In genomic region chr19:54114340-54114826, GRCh38 we compare ENCODE assay signal across 8 cellular contexts.
DNase-seq lines count a peak whose midpoint lies in the region; ATAC-seq and TF ChIP-seq lines count a peak whose summit lies in the region.

No MANE protein-coding gene starts in this region.

- no peak for TF ChIP-seq CTCF in neutrophil (IDR thresholded peaks at IDR 0.05)

- ATAC-seq in GM19397 (IDR thresholded peaks at IDR 0.05; ENCODE audit: unreplicated experiment) = no peak

- no peaks in the 10 kb centered on the region for H3K9me3 ChIP-seq in NT2/D1 (ENCODE audit: insufficient read depth, low read length)
- H3K9me3 ChIP-seq in neutrophil = no peaks in the 10 kb centered on the region

- peak overlapping the region; percentile 71 for H3K4me3 ChIP-seq in NT2/D1 (ENCODE audit: insufficient read length, low read depth)
- H3K4me3 ChIP-seq in neutrophil (ENCODE audit: low read depth in 1 of 2, low read length in 1 of 2) = peak overlapping the region; percentile 97 to 99

- no peak overlapping the region for H3K27ac ChIP-seq in neutrophil

- peak overlapping the region; percentile 91 for H3K9ac ChIP-seq in NT2/D1 (ENCODE audit: insufficient read length, low read depth)

- H3K4me1 ChIP-seq in NT2/D1 (ENCODE audit: insufficient read depth, insufficient read length) (no peaks in the 10 kb centered on the region), neutrophil (ENCODE audit: control insufficient read depth in 1 of 2, insufficient read depth in 1 of 2, low read depth in 1 of 2, low read length in 1 of 2) (peaks cover 23 to 24% of the 10 kb centered on the region in 2 experiments)

- H3K36me3 ChIP-seq in NT2/D1 (ENCODE audit: insufficient read depth, insufficient read length, low read length) = peaks cover 50% of the 10 kb centered on the region
- peaks cover 31% of the 10 kb centered on the region for H3K36me3 ChIP-seq in neutrophil

- no peaks in the 10 kb centered on the region for H3K27me3 ChIP-seq in NT2/D1 (ENCODE audit: insufficient read depth, insufficient read length)
- H3K27me3 ChIP-seq in neutrophil = no peaks in the 10 kb centered on the region

- peak; percentile 10 for DNase-seq in DMS79 treated with DMSO at 0.1 percent for 48 hours (lab: John Stamatoyannopoulos, UW)
- no peak for DNase-seq in DMS79 (lab: John Stamatoyannopoulos, UW)
- DNase-seq in NT2/D1 (ENCODE audit: low read depth, low spot score) = no peak
- DNase-seq in activated gamma-delta T cell (lab: John Stamatoyannopoulos, UW) = peak; percentile 24
- DNase-seq in foreskin melanocyte = peak; percentile 43
- no peak for DNase-seq in NCI-H1436 (lab: John Stamatoyannopoulos, UW)

Comparison
In these comparisons a context has a peak if more than half of its experiments do, and no peak if none do; other contexts are left out.
1. DNase-seq: peak in DMS79 treated with DMSO at 0.1 percent for 48 hours (single experiment), activated gamma-delta T cell (single experiment) and foreskin melanocyte (single experiment); none in DMS79 (single experiment), NT2/D1 (single experiment) and NCI-H1436 (single experiment).